In the genomic region with DNA sequence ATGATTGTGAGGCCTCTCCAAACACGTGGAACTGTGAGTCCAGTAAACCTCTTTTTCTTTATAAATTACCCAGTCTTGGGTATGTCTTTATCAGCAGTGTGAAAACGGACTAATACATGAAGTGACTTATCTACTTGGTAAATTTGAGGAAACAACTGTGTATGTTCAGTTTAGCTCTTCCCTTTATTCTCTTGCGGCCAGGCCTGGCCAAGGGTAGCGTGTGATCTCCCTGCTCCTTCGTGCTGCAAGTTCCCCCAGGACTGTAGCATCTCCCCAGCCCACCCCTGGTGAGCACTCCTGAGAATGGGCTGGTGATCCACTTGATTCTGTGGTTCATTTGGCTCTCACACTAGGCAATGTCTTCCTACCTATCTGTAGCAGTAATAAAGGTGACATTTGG, we compare ENCODE assay signal across 23 cellular contexts. TPM values are rescaled to one million over a fixed set of nuclear protein-coding genes. Genes with fewer than 3 reads are reported as not detected.
DNase-seq lines count a peak whose midpoint lies in the region; ATAC-seq and TF ChIP-seq lines count a peak whose summit lies in the region.
"Had no signal": no experiment of that assay in that cellular context is flagged by ENCODE, and none has a peak within 500 bp of the region (broad histone marks: within the 10 kb centered on the region; RNA-seq: fewer than 3 reads in every experiment).

No MANE protein-coding gene starts in this region.

- no peak for DNase-seq in CD4-positive, CD25-positive, alpha-beta regulatory T cell
- no peak for DNase-seq in CD8-positive, alpha-beta T cell
- no peak for DNase-seq in activated CD8-positive, alpha-beta T cell treated with anti-CD3 and anti-CD28 coated beads, Interleukin-2, amount 10 ng/mL, durations not matched to agents 7 days and 5 days
- DNase-seq in naive thymus-derived CD4-positive, alpha-beta T cell: no peak
- DNase-seq in T1000 (lab: John Stamatoyannopoulos, UW): no peak
- DNase-seq in effector CD4-positive, alpha-beta T cell: no peak
- DNase-seq in NCI-H2171 treated with DMSO at 0.1 percent for 48 hours (lab: John Stamatoyannopoulos, UW): no peak
- DNase-seq: activated B cell treated with CpG ODN at 0.5 μM for 24 hours; activated CD8-positive, alpha-beta memory T cell treated with anti-CD3 and anti-CD28 coated beads for 24 hours; hypothalamus; left ventricle myocardium inferior; NCI-H1048; NCI-H187 treated with DMSO at 0.1 percent for 48 hours; NCI-H226; NCI-H82 had no signal

- H3K9me3 ChIP-seq in CD4-positive, CD25-positive, alpha-beta regulatory T cell (ENCODE audit: control insufficient read depth in 2 of 2, low read length in 2 of 2): no peaks in the 10 kb centered on the region
- no peaks in the 10 kb centered on the region for H3K9me3 ChIP-seq in CD8-positive, alpha-beta T cell (ENCODE audit: low read length)
- H3K9me3 ChIP-seq in naive thymus-derived CD4-positive, alpha-beta T cell (ENCODE audit: control insufficient read depth in 2 of 3, low read length in 3 of 3): no peaks in the 10 kb centered on the region
- H3K9me3 ChIP-seq: gastroesophageal sphincter, left ventricle myocardium inferior had no signal

- CTCF ChIA-PET in CD8-positive, alpha-beta T cell (lab: Charles Lee): interaction anchor here (0.7 to 3.9 kb wide), 3 partner anchors 27 to 90 kb away, joined by 3 to 32 read pairs (median 5); no protein-coding TSS in a partner anchor
- CTCF ChIA-PET in activated CD8-positive, alpha-beta T cell treated with anti-CD3 and anti-CD28 coated beads, Interleukin-2, amount 10 ng/mL, durations not matched to agents 7 days and 5 days (lab: Charles Lee): interaction anchor here (1.2 to 4.2 kb wide), 5 partner anchors 11 to 226 kb away, joined by 3 to 36 read pairs (median 3); a partner anchor contains a TSS
- CTCF ChIA-PET in naive thymus-derived CD4-positive, alpha-beta T cell (lab: Charles Lee): no interaction called here

- H3K36me3 Mint-ChIP-seq in CD4-positive, CD25-positive, alpha-beta regulatory T cell: peaks cover 9% of the 10 kb centered on the region
- H3K36me3 Mint-ChIP-seq in CD8-positive, alpha-beta T cell: no peaks in the 10 kb centered on the region
- H3K36me3 Mint-ChIP-seq in activated CD8-positive, alpha-beta T cell treated with anti-CD3 and anti-CD28 coated beads, Interleukin-2, amount 10 ng/mL, durations not matched to agents 7 days and 5 days (ENCODE audit: low read depth): peaks cover 14% of the 10 kb centered on the region
- H3K36me3 Mint-ChIP-seq in naive thymus-derived CD4-positive, alpha-beta T cell: peaks cover 0 to 15% (median 4%) of the 10 kb centered on the region in 5 donors
- H3K36me3 Mint-ChIP-seq: mesothelial cell of epicardium, type B pancreatic cell had no signal

- peaks cover 22 to 68% (median 36%) of the 10 kb centered on the region in 4 donors for H3K4me1 Mint-ChIP-seq in CD4-positive, CD25-positive, alpha-beta regulatory T cell
- peaks cover 57% of the 10 kb centered on the region for H3K4me1 Mint-ChIP-seq in CD8-positive, alpha-beta T cell (ENCODE audit: low read depth)
- H3K4me1 Mint-ChIP-seq in activated CD8-positive, alpha-beta T cell treated with anti-CD3 and anti-CD28 coated beads, Interleukin-2, amount 10 ng/mL, durations not matched to agents 7 days and 5 days (ENCODE audit: low read depth): peaks cover 50% of the 10 kb centered on the region
- peaks cover 27 to 72% (median 64%) of the 10 kb centered on the region in 7 donors for H3K4me1 Mint-ChIP-seq in naive thymus-derived CD4-positive, alpha-beta T cell
- H3K4me1 Mint-ChIP-seq: nephron had no signal

- no peak for TF ChIP-seq CTCF in CD8-positive, alpha-beta T cell (IDR thresholded peaks at IDR 0.05)

- no peak overlapping the region for H3K27ac ChIP-seq in CD4-positive, CD25-positive, alpha-beta regulatory T cell (ENCODE audit: insufficient read depth, low read length, poor library complexity, severe bottlenecking)
- no peak overlapping the region for H3K27ac ChIP-seq in CD8-positive, alpha-beta T cell (ENCODE audit: low read depth, low read length)
- H3K27ac ChIP-seq in naive thymus-derived CD4-positive, alpha-beta T cell (ENCODE audit: low read depth, low read length): no peak overlapping the region
- H3K27ac ChIP-seq: gastroesophageal sphincter, left ventricle myocardium inferior had no signal

- H3K4me3 ChIP-seq in CD4-positive, CD25-positive, alpha-beta regulatory T cell (ENCODE audit: low read depth, low read length): no peak overlapping the region
- H3K4me3 ChIP-seq in CD8-positive, alpha-beta T cell (ENCODE audit: low read depth, low read length): no peak overlapping the region
- no peak overlapping the region for H3K4me3 ChIP-seq in naive thymus-derived CD4-positive, alpha-beta T cell (ENCODE audit: low read length)
- H3K4me3 ChIP-seq: gastroesophageal sphincter, left ventricle myocardium inferior had no signal

- no peaks in the 10 kb centered on the region for H3K27me3 Mint-ChIP-seq in CD4-positive, CD25-positive, alpha-beta regulatory T cell
- H3K27me3 Mint-ChIP-seq in CD8-positive, alpha-beta T cell (ENCODE audit: low read depth): no peaks in the 10 kb centered on the region
- H3K27me3 Mint-ChIP-seq in activated CD8-positive, alpha-beta T cell treated with anti-CD3 and anti-CD28 coated beads, Interleukin-2, amount 10 ng/mL, durations not matched to agents 7 days and 5 days (ENCODE audit: low read depth): no peaks in the 10 kb centered on the region
- H3K27me3 Mint-ChIP-seq in naive thymus-derived CD4-positive, alpha-beta T cell: no peaks in the 10 kb centered on the region
- H3K27me3 Mint-ChIP-seq: activated B cell treated with CpG ODN at 0.5 μM for 24 hours, type B pancreatic cell had no signal

- H3K27me3 ChIP-seq in CD4-positive, CD25-positive, alpha-beta regulatory T cell (ENCODE audit: control insufficient read depth, insufficient read depth, low read length): no peaks in the 10 kb centered on the region
- no peaks in the 10 kb centered on the region for H3K27me3 ChIP-seq in CD8-positive, alpha-beta T cell (ENCODE audit: insufficient read depth, low read length)
- no peaks in the 10 kb centered on the region for H3K27me3 ChIP-seq in naive thymus-derived CD4-positive, alpha-beta T cell (ENCODE audit: control insufficient read depth in 2 of 2, insufficient read depth in 2 of 2, low read length in 2 of 2)
- H3K27me3 ChIP-seq: gastroesophageal sphincter had no signal

- peak overlapping the region; percentile 87 to 95 (median 93) for H3K27ac Mint-ChIP-seq in CD4-positive, CD25-positive, alpha-beta regulatory T cell
- H3K27ac Mint-ChIP-seq in CD8-positive, alpha-beta T cell: peak overlapping the region; percentile 97
- peak overlapping the region; percentile 64 for H3K27ac Mint-ChIP-seq in activated CD8-positive, alpha-beta T cell treated with anti-CD3 and anti-CD28 coated beads, Interleukin-2, amount 10 ng/mL, durations not matched to agents 7 days and 5 days
- H3K27ac Mint-ChIP-seq in naive thymus-derived CD4-positive, alpha-beta T cell: peak overlapping the region in 7 of 9 donors; percentile 18 to 99 (median 95)
- H3K27ac Mint-ChIP-seq: activated B cell treated with CpG ODN at 0.5 μM for 24 hours, mesothelial cell of epicardium, nephron, type B pancreatic cell had no signal

- intact Hi-C loops in CD8-positive, alpha-beta T cell (cut with DNase I, micrococcal nuclease): loop anchor here in 1 of 2 experiments (10.0 kb wide), 1 partner anchor 1617 kb away; a partner anchor contains a TSS
- intact Hi-C loops in naive thymus-derived CD4-positive, alpha-beta T cell (cut with micrococcal nuclease): no loop called here

- peaks cover 29% of the 10 kb centered on the region for H3K4me1 ChIP-seq in CD4-positive, CD25-positive, alpha-beta regulatory T cell (ENCODE audit: control insufficient read depth, insufficient read depth, low read length, poor library complexity, severe bottlenecking)
- peaks cover 40% of the 10 kb centered on the region for H3K4me1 ChIP-seq in CD8-positive, alpha-beta T cell (ENCODE audit: insufficient read depth, low read length)
- H3K4me1 ChIP-seq in naive thymus-derived CD4-positive, alpha-beta T cell (ENCODE audit: control insufficient read depth in 2 of 2, insufficient read depth in 2 of 2, low read length in 2 of 2): peaks cover 28 to 40% of the 10 kb centered on the region in 2 donors
- H3K4me1 ChIP-seq: gastroesophageal sphincter, left ventricle myocardium inferior had no signal

- peak overlapping the region in 2 of 4 donors; percentile 38 to 61 for H3K4me3 Mint-ChIP-seq in CD4-positive, CD25-positive, alpha-beta regulatory T cell
- H3K4me3 Mint-ChIP-seq in CD8-positive, alpha-beta T cell: peak overlapping the region; percentile 11
- H3K4me3 Mint-ChIP-seq in activated CD8-positive, alpha-beta T cell treated with anti-CD3 and anti-CD28 coated beads, Interleukin-2, amount 10 ng/mL, durations not matched to agents 7 days and 5 days: no peak overlapping the region
- peak overlapping the region in 4 of 10 donors; percentile 4 to 81 (median 30) for H3K4me3 Mint-ChIP-seq in naive thymus-derived CD4-positive, alpha-beta T cell
- H3K4me3 Mint-ChIP-seq: activated B cell treated with CpG ODN at 0.5 μM for 24 hours, mesothelial cell of epicardium, nephron, type B pancreatic cell had no signal

- peaks cover 0 to 4% (median 0%) of the 10 kb centered on the region in 7 donors for H3K9me3 Mint-ChIP-seq in CD4-positive, CD25-positive, alpha-beta regulatory T cell
- peaks cover 3% of the 10 kb centered on the region for H3K9me3 Mint-ChIP-seq in CD8-positive, alpha-beta T cell
- H3K9me3 Mint-ChIP-seq in activated CD8-positive, alpha-beta T cell treated with anti-CD3 and anti-CD28 coated beads, Interleukin-2, amount 10 ng/mL, durations not matched to agents 7 days and 5 days (ENCODE audit: insufficient read depth): peaks cover 4% of the 10 kb centered on the region
- peaks cover 0 to 11% (median 3%) of the 10 kb centered on the region in 11 donors for H3K9me3 Mint-ChIP-seq in naive thymus-derived CD4-positive, alpha-beta T cell
- H3K9me3 Mint-ChIP-seq: nephron had no signal

- no peak for ATAC-seq in CD4-positive, CD25-positive, alpha-beta regulatory T cell (ENCODE audit: low read depth in 2 of 2)
- ATAC-seq in CD8-positive, alpha-beta T cell: no peak
- no peak for ATAC-seq in activated CD8-positive, alpha-beta T cell treated with anti-CD3 and anti-CD28 coated beads, Interleukin-2, amount 10 ng/mL, durations not matched to agents 7 days and 5 days
- no peak for ATAC-seq in naive thymus-derived CD4-positive, alpha-beta T cell
- ATAC-seq: gastroesophageal sphincter, sciatic nerve, SK-N-SH treated with all-trans-retinoic acid at 6 μM for 48 hours had no signal

- no peaks in the 10 kb centered on the region for H3K36me3 ChIP-seq in CD4-positive, CD25-positive, alpha-beta regulatory T cell (ENCODE audit: control insufficient read depth, insufficient read depth, low read length)
- H3K36me3 ChIP-seq in CD8-positive, alpha-beta T cell (ENCODE audit: insufficient read depth, low read length): no peaks in the 10 kb centered on the region
- H3K36me3 ChIP-seq in naive thymus-derived CD4-positive, alpha-beta T cell (ENCODE audit: control insufficient read depth in 2 of 3, insufficient read depth in 3 of 3, low read length in 3 of 3): no peaks in the 10 kb centered on the region
- H3K36me3 ChIP-seq: gastroesophageal sphincter, left ventricle myocardium inferior had no signal

- POLR2A ChIA-PET in CD8-positive, alpha-beta T cell (lab: Charles Lee): interaction anchor here (2.8 kb wide), 1 partner anchor 16 kb away, joined by 6 read pairs; no protein-coding TSS in a partner anchor
- POLR2A ChIA-PET in activated CD8-positive, alpha-beta T cell treated with anti-CD3 and anti-CD28 coated beads, Interleukin-2, amount 10 ng/mL, durations not matched to agents 7 days and 5 days (lab: Charles Lee): interaction anchor here (0.9 to 4.3 kb wide), 2 partner anchors 25 to 27 kb away, joined by 3 to 24 read pairs; no protein-coding TSS in a partner anchor
- POLR2A ChIA-PET in naive thymus-derived CD4-positive, alpha-beta T cell (lab: Charles Lee): interaction anchor here (0.9 to 4.5 kb wide), 8 partner anchors 8 to 84 kb away, joined by 3 to 47 read pairs (median 3); no protein-coding TSS in a partner anchor

RNA-seq across cellular contexts. Expression of a gene that starts 53.2 kb away (rescaled TPM):
- not detected for total RNA-seq in CD4-positive, CD25-positive, alpha-beta regulatory T cell
- polyA plus RNA-seq in CD4-positive, CD25-positive, alpha-beta regulatory T cell: under 1 TPM; 0.13 to 0.69 (median 0.37) TPM
- under 1 TPM; 0.14 to 0.58 TPM for total RNA-seq in CD8-positive, alpha-beta T cell
- total RNA-seq in activated CD8-positive, alpha-beta T cell treated with anti-CD3 and anti-CD28 coated beads, Interleukin-2, amount 10 ng/mL, durations not matched to agents 7 days and 5 days: under 1 TPM; 0.26 to 0.82 TPM
- total RNA-seq in naive thymus-derived CD4-positive, alpha-beta T cell: under 1 TPM in 3 of 5 experiments, not detected in 2; 0.30 to 0.46 (median 0.32) TPM
- polyA plus RNA-seq in naive thymus-derived CD4-positive, alpha-beta T cell: 1 to 10 TPM in 1 of 2 donors, not detected in 1; 1.1 TPM
- total RNA-seq: gastroesophageal sphincter, left ventricle myocardium inferior, mesothelial cell of epicardium, posterior vena cava, sciatic nerve, subcutaneous adipose tissue had no signal
